In genomic region chr7:575425-576366, GRCh38 we compare ENCODE assay signal across 14 cellular contexts.
DNase-seq lines count a peak whose midpoint lies in the region; ATAC-seq, FAIRE-seq and TF ChIP-seq lines count a peak whose summit lies in the region.
"Had no signal": no experiment of that assay in that cellular context is flagged by ENCODE, and none has a peak within 500 bp of the region (broad histone marks: within the 10 kb centered on the region; RNA-seq: fewer than 3 reads in every experiment).

No MANE protein-coding gene starts in this region.

- no peak overlapping the region for H3K9ac ChIP-seq in BLaER1 treated with 17β-estradiol and CSF1 and Interleukin-3, amounts not matched to agents 10 nM and 100 nM

- H4K20me1 ChIP-seq in BLaER1 treated with 17β-estradiol and CSF1 and Interleukin-3, amounts not matched to agents 10 nM and 100 nM = peaks cover 0 to 16% (median 0%) of the 10 kb centered on the region in 11 experiments; a peak in 4 of 22 replicates

- H3K4me3 ChIP-seq in BLaER1 treated with 17β-estradiol and CSF1 and Interleukin-3, amounts not matched to agents 10 nM and 100 nM = no peak overlapping the region

- H3K4me1 ChIP-seq in BLaER1 treated with 17β-estradiol and CSF1 and Interleukin-3, amounts not matched to agents 10 nM and 100 nM = peaks cover 5 to 75% (median 50%) of the 10 kb centered on the region in 10 experiments; a peak in 19 of 20 replicates

- TF ChIP-seq POLR2A in H54 (IDR thresholded peaks at IDR 0.05; ENCODE audit: low read depth, low read length) (0 out of 2 replicates have a peak, but pooled peaks have one; percentile 8), GM18505 (IDR thresholded peaks at IDR 0.05; ENCODE audit: borderline replicate concordance, extremely low read depth, insufficient read depth, insufficient read length) (no peak)

- ATAC-seq in GM18505 (IDR thresholded peaks at IDR 0.05; ENCODE audit: unreplicated experiment) = no peak
- ATAC-seq: HCT116 had no signal

- H3K4me2 ChIP-seq in BLaER1 treated with 17β-estradiol and CSF1 and Interleukin-3, amounts not matched to agents 10 nM and 100 nM = peak overlapping the region in 9 of 11 experiments; percentile 10 to 91 (median 86); a peak in 16 of 22 replicates

- DNase-seq in H54 (ENCODE audit: insufficient read length, low spot score) = no peak
- peak in 31 of 61 donors; percentile 9 to 82 (median 36) for DNase-seq in caudate nucleus (lab: John Stamatoyannopoulos, UW)
- peak; percentile 45 for DNase-seq in putamen (ENCODE audit: low spot score)
- DNase-seq in AG08395 (ENCODE audit: low spot score) = no peak
- no peak for DNase-seq in NCI-H146 treated with DMSO at 0.1 percent for 48 hours (lab: John Stamatoyannopoulos, UW; ENCODE audit: unreplicated experiment)
- DNase-seq: C1 segment of cervical spinal cord, COR-L47, MV-4-11, NCI-H1417 treated with DMSO at 0.1 percent for 48 hours, NCI-H2029 treated with DMSO at 0.1 percent for 48 hours, OCI-M1 had no signal

- no peaks in the 10 kb centered on the region for H3K36me3 ChIP-seq in BLaER1 treated with 17β-estradiol and CSF1 and Interleukin-3, amounts not matched to agents 10 nM and 100 nM

- peak overlapping the region in 4 of 11 experiments; percentile 20 to 54 (median 42); a peak in 4 of 22 replicates for H3K27ac ChIP-seq in BLaER1 treated with 17β-estradiol and CSF1 and Interleukin-3, amounts not matched to agents 10 nM and 100 nM
- no peak overlapping the region for H3K27ac ChIP-seq in caudate nucleus (ENCODE audit: low read depth, low read length)

- no peaks in the 10 kb centered on the region for H3K9me3 ChIP-seq in BLaER1 treated with 17β-estradiol and CSF1 and Interleukin-3, amounts not matched to agents 10 nM and 100 nM (replicated peaks in 1 of 11)

- FAIRE-seq in H54 (lab: Jason Lieb, UNC) = no peak

- peaks cover 0 to 33% (median 0%) of the 10 kb centered on the region in 11 experiments; a peak in 10 of 22 replicates for H3K27me3 ChIP-seq in BLaER1 treated with 17β-estradiol and CSF1 and Interleukin-3, amounts not matched to agents 10 nM and 100 nM

Comparison
In these comparisons a context has a peak if more than half of its experiments do, and no peak if none do; other contexts are left out.
1. DNase-seq: peak in caudate nucleus (31 of 61) and putamen (single experiment); none in H54 (single experiment), AG08395 (single experiment) and NCI-H146 treated with DMSO at 0.1 percent for 48 hours (single experiment).